ENCODE assay signal across 17 cellular contexts in genomic region chr14:67998804-67999203, GRCh38.
DNase-seq lines count a peak whose midpoint lies in the region; ATAC-seq and TF ChIP-seq lines count a peak whose summit lies in the region.
"Had no signal": no experiment of that assay in that cellular context is flagged by ENCODE, and none has a peak within 500 bp of the region (broad histone marks: within the 10 kb centered on the region; RNA-seq: fewer than 3 reads in every experiment).

No MANE protein-coding gene starts in this region.

- H2AFZ ChIP-seq in trophoblast cell (ENCODE audit: insufficient read depth, low read length, poor library complexity), result no peak overlapping the region

- CTCF ChIA-PET in Caco-2 (lab: Charles Lee), result no interaction called here

- H2AK5ac ChIP-seq in trophoblast cell (ENCODE audit: low read length), result no peak overlapping the region

- no peak for ATAC-seq in RWPE2 (ENCODE audit: low read depth)
- ATAC-seq in left colon, result peak; percentile 78
- no peak for ATAC-seq in GM19395 (IDR thresholded peaks at IDR 0.05; ENCODE audit: unreplicated experiment)

- H4K91ac ChIP-seq in trophoblast cell (ENCODE audit: low read depth, low read length), result no peak overlapping the region

- no peak overlapping the region for H3K14ac ChIP-seq in trophoblast cell (ENCODE audit: low read length)

- H3K79me1 ChIP-seq in trophoblast cell (ENCODE audit: low read length), result no peaks in the 10 kb centered on the region

- H3K9me3 ChIP-seq in Caco-2, result no peaks in the 10 kb centered on the region
- no peaks in the 10 kb centered on the region for H3K9me3 ChIP-seq in RWPE2 (ENCODE audit: severe bottlenecking)
- no peaks in the 10 kb centered on the region for H3K9me3 ChIP-seq in trophoblast cell (ENCODE audit: insufficient read depth, low read depth, low read length)
- H3K9me3 ChIP-seq: Peyer's patch had no signal

- H2BK5ac ChIP-seq in trophoblast cell (ENCODE audit: low read depth, low read length, poor library complexity), result no peak overlapping the region

- POLR2A ChIA-PET in Caco-2 (lab: Charles Lee), result no interaction called here

- no peak for DNase-seq in Caco-2
- no peak for DNase-seq in RWPE2 (ENCODE audit: low spot score)
- no peak for DNase-seq in left colon
- DNase-seq in trophoblast cell, result no peak
- DNase-seq in NK-92 treated with Interleukin-12 subunit alpha and Interleukin-12 subunit beta, amount 100 ng/mL, for 24 hours (lab: John Stamatoyannopoulos, UW), result no peak
- no peak for DNase-seq in progenitor cell of endocrine pancreas (ENCODE audit: low spot score, unreplicated experiment)
- no peak for DNase-seq in activated CD8-positive, alpha-beta memory T cell treated with anti-CD3 and anti-CD28 coated beads, Interleukin-2, amount 50 U/mL, for 4 hours
- DNase-seq: 8988T, C1 segment of cervical spinal cord, DMS153, NCI-H1694, NCI-H446 treated with DMSO at 0.1 percent for 48 hours, NCI-H774, Peyer's patch, SHP77 treated with DMSO at 0.1 percent for 48 hours had no signal

- H3K4me3 Mint-ChIP-seq in Caco-2 (ENCODE audit: unreplicated experiment) (no peak overlapping the region), progenitor cell of endocrine pancreas (ENCODE audit: low read depth) (no peak overlapping the region)
- H3K4me3 Mint-ChIP-seq: IgD-negative memory B cell had no signal

- H2BK120ac ChIP-seq in trophoblast cell (ENCODE audit: insufficient read depth, low read length, poor library complexity), result no peak overlapping the region

- H3K9ac ChIP-seq in trophoblast cell (ENCODE audit: low read length), result no peak overlapping the region

- H3K27me3 ChIP-seq in Caco-2 (replicated peaks; ENCODE audit: control insufficient read depth, insufficient read depth, low read length) (no peaks in the 10 kb centered on the region), RWPE2 (ENCODE audit: insufficient read depth, poor library complexity, severe bottlenecking) (no peaks in the 10 kb centered on the region), trophoblast cell (ENCODE audit: insufficient read depth, low read length) (no peaks in the 10 kb centered on the region)
- H3K27me3 ChIP-seq: Peyer's patch had no signal

- intact Hi-C loops in Caco-2 (cut with micrococcal nuclease; ENCODE audit: unreplicated experiment), result no loop called here
- intact Hi-C loops in left colon (cut with DNase I, micrococcal nuclease), result no loop called here

- no peak overlapping the region for H3K4me2 ChIP-seq in trophoblast cell (ENCODE audit: low read length)

- TF ChIP-seq CTCF in Caco-2 (IDR thresholded peaks at IDR 0.05; ENCODE audit: insufficient read depth in 1 of 2, low read depth in 1 of 2, low read length in 1 of 2, severe bottlenecking in 1 of 2, unreplicated experiment in 1 of 2) (no peak), RWPE2 (IDR thresholded peaks at IDR 0.05; ENCODE audit: poor library complexity, severe bottlenecking) (no peak), progenitor cell of endocrine pancreas (IDR thresholded peaks at IDR 0.05; ENCODE audit: unreplicated experiment) (no peak)

- H3K4me1 Mint-ChIP-seq in Caco-2 (ENCODE audit: low read depth, unreplicated experiment) (peaks cover 16% of the 10 kb centered on the region), progenitor cell of endocrine pancreas (ENCODE audit: low read depth) (peaks cover 16% of the 10 kb centered on the region)

- H4K12ac ChIP-seq in trophoblast cell (ENCODE audit: low read depth, low read length), result no peak overlapping the region

- no TSS peak for BruUV-seq in Caco-2 (replicated peaks; lab: Mats Ljungman, UMichigan)

- H3K23ac ChIP-seq in trophoblast cell (ENCODE audit: low read length), result no peak overlapping the region

- H4K8ac ChIP-seq in trophoblast cell (ENCODE audit: low read depth, low read length), result no peak overlapping the region

- no CpG with 5 or more reads among the region's 1 CpG for WGBS in trophoblast cell (ENCODE audit: extremely low coverage, insufficient coverage, insufficient read length)

- no peak overlapping the region for H3K18ac ChIP-seq in trophoblast cell (ENCODE audit: low read length)

- peak overlapping the region; percentile 66 for H3K27ac ChIP-seq in RWPE2 (ENCODE audit: poor library complexity, severe bottlenecking)
- H3K27ac ChIP-seq in trophoblast cell (ENCODE audit: low read depth, low read length), result peak overlapping the region; percentile 22

- H3K79me2 ChIP-seq in trophoblast cell (ENCODE audit: control insufficient read depth, insufficient read depth, low read length, poor library complexity), result no peaks in the 10 kb centered on the region

- H3K4me3 ChIP-seq in Caco-2 (ENCODE audit: low read depth, low read length) (no peak overlapping the region), RWPE2 (ENCODE audit: severe bottlenecking) (no peak overlapping the region), trophoblast cell (ENCODE audit: low read depth, low read length) (no peak overlapping the region)
- H3K4me3 ChIP-seq: Peyer's patch had no signal

- H3K27me3 Mint-ChIP-seq in Caco-2 (ENCODE audit: insufficient read depth, unreplicated experiment) (no peaks in the 10 kb centered on the region), progenitor cell of endocrine pancreas (no peaks in the 10 kb centered on the region)
- H3K27me3 Mint-ChIP-seq: IgD-negative memory B cell had no signal

- H3K27ac Mint-ChIP-seq in Caco-2 (ENCODE audit: unreplicated experiment), result peak overlapping the region; percentile 37
- no peak overlapping the region for H3K27ac Mint-ChIP-seq in progenitor cell of endocrine pancreas
- H3K27ac Mint-ChIP-seq: IgD-negative memory B cell had no signal

- H3K36me3 ChIP-seq in Caco-2 (ENCODE audit: control insufficient read depth, insufficient read depth, low read length) (no peaks in the 10 kb centered on the region), RWPE2 (ENCODE audit: low read depth) (no peaks in the 10 kb centered on the region), trophoblast cell (ENCODE audit: control insufficient read depth in 1 of 2, insufficient read depth in 2 of 2, low read length in 2 of 2) (no peaks in the 10 kb centered on the region)
- H3K36me3 ChIP-seq: Peyer's patch had no signal

- H3K4ac ChIP-seq in trophoblast cell (ENCODE audit: low read depth, low read length), result no peak overlapping the region

- H2BK12ac ChIP-seq in trophoblast cell (ENCODE audit: low read length), result no peak overlapping the region

- H3K4me1 ChIP-seq in Caco-2 (peaks cover 22% of the 10 kb centered on the region), RWPE2 (ENCODE audit: insufficient read depth, poor library complexity, severe bottlenecking) (peaks cover 15% of the 10 kb centered on the region), trophoblast cell (ENCODE audit: control insufficient read depth in 1 of 2, insufficient read depth in 2 of 2, low read length in 2 of 2) (peaks cover 0 to 2% of the 10 kb centered on the region in 2 experiments)
- H3K4me1 ChIP-seq: Peyer's patch had no signal

- H3K36me3 Mint-ChIP-seq in Caco-2 (ENCODE audit: insufficient read depth, unreplicated experiment), result no peaks in the 10 kb centered on the region
- peaks cover 5% of the 10 kb centered on the region for H3K36me3 Mint-ChIP-seq in progenitor cell of endocrine pancreas (ENCODE audit: insufficient read depth)

- no peaks in the 10 kb centered on the region for H3K9me3 Mint-ChIP-seq in Caco-2 (ENCODE audit: unreplicated experiment)
- peaks cover 21% of the 10 kb centered on the region for H3K9me3 Mint-ChIP-seq in progenitor cell of endocrine pancreas (ENCODE audit: low read depth)
